8 cellular contexts compared by ENCODE assay signal in the genomic region with DNA sequence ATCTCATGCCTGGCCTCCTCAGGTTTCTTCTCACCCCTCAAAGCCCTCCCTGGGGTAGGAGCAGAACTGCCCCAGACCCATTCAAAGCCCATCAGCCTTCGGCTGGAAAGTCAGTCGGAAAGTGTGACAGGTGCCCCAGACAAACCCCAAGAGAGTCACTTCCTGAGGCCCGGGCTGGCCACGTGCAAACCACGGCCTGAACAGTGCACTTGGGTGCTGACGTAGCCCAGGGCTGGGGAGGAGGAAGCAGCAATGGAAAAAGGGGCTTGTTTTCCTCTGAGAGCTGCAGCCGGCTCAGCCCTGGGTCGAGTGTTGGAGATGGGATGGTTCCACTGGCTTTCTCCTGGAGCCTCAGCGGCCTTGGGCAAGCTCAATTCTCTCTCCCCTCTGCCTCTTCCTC. TPM values are rescaled to one million over a fixed set of nuclear protein-coding genes. Genes with fewer than 3 reads are reported as not detected.
DNase-seq lines count a peak whose midpoint lies in the region; ATAC-seq, FAIRE-seq and TF ChIP-seq lines count a peak whose summit lies in the region.

No MANE protein-coding gene starts in this region.

- peaks cover 16% of the 10 kb centered on the region for H3F3A ChIP-seq in neural progenitor cell (ENCODE audit: low read depth)

- no peak overlapping the region for H3K27ac ChIP-seq in neural progenitor cell

- ATAC-seq in HG03097 (IDR thresholded peaks at IDR 0.05; ENCODE audit: low FRiP score, unreplicated experiment) = no peak

- peaks cover 3% of the 10 kb centered on the region for H3K36me3 Mint-ChIP-seq in T-helper 2 cell treated with Interferon-gamma antibody and Interleukin-4, amounts not matched to agents 5 μg/mL and 100 μg/mL, for 36 hours (ENCODE audit: low read depth)
- no peaks in the 10 kb centered on the region for H3K36me3 Mint-ChIP-seq in neural progenitor cell

- peak; percentile 92 for FAIRE-seq in GM12891 (lab: Jason Lieb, UNC)

- no peaks in the 10 kb centered on the region for H3K9me3 ChIP-seq in neural progenitor cell (ENCODE audit: low read depth)

- no peaks in the 10 kb centered on the region for H3K27me3 Mint-ChIP-seq in T-helper 2 cell treated with Interferon-gamma antibody and Interleukin-4, amounts not matched to agents 5 μg/mL and 100 μg/mL, for 36 hours (ENCODE audit: low read depth)
- peaks cover 11% of the 10 kb centered on the region for H3K27me3 Mint-ChIP-seq in neural progenitor cell (ENCODE audit: insufficient read depth, low read depth)

- H3K4me3 ChIP-seq in neural progenitor cell = no peak overlapping the region

- H3K9me3 Mint-ChIP-seq in T-helper 2 cell treated with Interferon-gamma antibody and Interleukin-4, amounts not matched to agents 5 μg/mL and 100 μg/mL, for 36 hours = no peaks in the 10 kb centered on the region
- H3K9me3 Mint-ChIP-seq in neural progenitor cell = no peaks in the 10 kb centered on the region

- TF ChIP-seq POLR2A in GM12891 (IDR thresholded peaks at IDR 0.05; ENCODE audit: low read depth, low read length) = no peak

- H2AFZ ChIP-seq in neural progenitor cell (replicated peaks) = no peak overlapping the region

- no peak for TF ChIP-seq CTCF in neural progenitor cell (IDR thresholded peaks at IDR 0.05)

- no peaks in the 10 kb centered on the region for H3K36me3 ChIP-seq in neural progenitor cell

- DNase-seq in GM12891 (ENCODE audit: insufficient read length, low spot score) (no peak), cerebellar nuclear complex (lab: John Stamatoyannopoulos, UW) (no peak), RPMI8226 (no peak), neural progenitor cell (ENCODE audit: low spot score) (no peak)
- DNase-seq in T-helper 2 cell treated with Interferon-gamma antibody and Interleukin-4, amounts not matched to agents 5 μg/mL and 100 μg/mL, for 36 hours (ENCODE audit: low spot score) = peak; percentile 88
- DNase-seq in activated naive CD8-positive, alpha-beta T cell treated with anti-CD3 and anti-CD28 coated beads, Interleukin-2, amount 50 U/mL, for 16 hours (ENCODE audit: low read depth, low spot score) = peak; percentile 71
- peak; percentile 85 to 89 for DNase-seq in stimulated activated CD4-positive, alpha-beta T cell treated with anti-CD3 and anti-CD28 coated beads, Interleukin-2, amount 100 ng/mL, for 24 hours

- H3K4me2 ChIP-seq in neural progenitor cell = no peak overlapping the region

- H3K9ac ChIP-seq in neural progenitor cell = no peak overlapping the region

- no peaks in the 10 kb centered on the region for H3K27me3 ChIP-seq in neural progenitor cell

- no peaks in the 10 kb centered on the region for H4K20me1 ChIP-seq in neural progenitor cell (ENCODE audit: low read depth)

- peak overlapping the region; percentile 66 for H3K4me3 Mint-ChIP-seq in T-helper 2 cell treated with Interferon-gamma antibody and Interleukin-4, amounts not matched to agents 5 μg/mL and 100 μg/mL, for 36 hours
- H3K4me3 Mint-ChIP-seq in neural progenitor cell = no peak overlapping the region

- H3K4me1 ChIP-seq in neural progenitor cell = peaks cover 18% of the 10 kb centered on the region

- peak overlapping the region; percentile 96 for H3K27ac Mint-ChIP-seq in T-helper 2 cell treated with Interferon-gamma antibody and Interleukin-4, amounts not matched to agents 5 μg/mL and 100 μg/mL, for 36 hours
- no peak overlapping the region for H3K27ac Mint-ChIP-seq in neural progenitor cell

- peaks cover 28% of the 10 kb centered on the region for H3K4me1 Mint-ChIP-seq in T-helper 2 cell treated with Interferon-gamma antibody and Interleukin-4, amounts not matched to agents 5 μg/mL and 100 μg/mL, for 36 hours (ENCODE audit: low read depth)
- H3K4me1 Mint-ChIP-seq in neural progenitor cell = peaks cover 31% of the 10 kb centered on the region

- no peaks in the 10 kb centered on the region for H3K79me2 ChIP-seq in neural progenitor cell (ENCODE audit: low read depth)

TF ChIP-seq in GM12891, 5 proteins besides CTCF, POLR2A, EP300 and RAD21:
- TF ChIP-seq PAX5 (IDR thresholded peaks at IDR 0.05; ENCODE audit: insufficient read depth, low read length, severe bottlenecking) (no peak), SPI1 (IDR thresholded peaks at IDR 0.05; ENCODE audit: low read depth, low read length) (no peak; the same call in 1 of the 2 replicates), POU2F2 (IDR thresholded peaks at IDR 0.05; ENCODE audit: low read depth, low read length) (no peak), POLR2AphosphoS5 (IDR thresholded peaks at IDR 0.05; ENCODE audit: low read depth, low read length) (no peak), TAF1 (IDR thresholded peaks at IDR 0.05; ENCODE audit: low read depth, low read length) (no peak)

RNA-seq across cellular contexts. Expression of a gene that starts 6.0 kb away (rescaled TPM):
- polyA plus RNA-seq in GM12891 (2012; ENCODE audit: low read depth, missing spikeins) = 21.4 TPM
- 25.1 and 31.3 TPM in 2 replicates for total RNA-seq in neural progenitor cell (ENCODE audit: low replicate concordance)

RNA-seq across cellular contexts. Expression of a gene that starts 20.5 kb away (rescaled TPM):
- polyA plus RNA-seq in GM12891 (2012; ENCODE audit: low read depth, missing spikeins) = 2.9 TPM
- 17.4 and 56.3 TPM in 2 replicates for total RNA-seq in neural progenitor cell (ENCODE audit: low replicate concordance)

Comparison
In these comparisons a context has a peak if more than half of its experiments do, and no peak if none do; other contexts are left out.
1. DNase-seq: peak in T-helper 2 cell treated with Interferon-gamma antibody and Interleukin-4, amounts not matched to agents 5 μg/mL and 100 μg/mL, for 36 hours (single experiment), activated naive CD8-positive, alpha-beta T cell treated with anti-CD3 and anti-CD28 coated beads, Interleukin-2, amount 50 U/mL, for 16 hours (single experiment) and stimulated activated CD4-positive, alpha-beta T cell treated with anti-CD3 and anti-CD28 coated beads, Interleukin-2, amount 100 ng/mL, for 24 hours (2 of 2); none in GM12891 (single experiment), cerebellar nuclear complex (0 of 2), RPMI8226 (single experiment) and neural progenitor cell (single experiment).